Comparison of ENCODE assay signal across 24 cellular contexts in genomic region chr13:90956036-90956435, GRCh38.
"Had no signal": no experiment of that assay in that cellular context is flagged by ENCODE, and none has a peak within 500 bp of the region (broad histone marks: within the 10 kb centered on the region; RNA-seq: fewer than 3 reads in every experiment).

No MANE protein-coding gene starts in this region.

- H3K36me3 ChIP-seq: adrenal gland, breast epithelium, colonic mucosa, esophagus squamous epithelium, gastroesophageal sphincter, heart left ventricle, lower lobe of right lung, prostate gland, upper lobe of left lung had no signal

- H3K4me3 Mint-ChIP-seq: activated naive CD8-positive, alpha-beta T cell; activated T-cell treated with anti-CD3 and anti-CD28 coated beads, Interleukin-2, amount 50 U/mL, for 24 hours; activated T-helper 17 cell treated with anti-CD3 and anti-CD28 coated beads, Interleukin-2, amount 50 U/mL, for 72 hours; naive thymus-derived CD4-positive, alpha-beta T cell; T-helper 1 cell treated with Interleukin-12 subunit alpha and Interleukin-12 subunit beta and Interleukin-4 antibody, amounts not matched to agents 30 μg/mL and 1 μg/mL, for 36 hours; WTC11 had no signal

- H3K27ac Mint-ChIP-seq: activated naive CD8-positive, alpha-beta T cell; activated T-cell treated with anti-CD3 and anti-CD28 coated beads, Interleukin-2, amount 50 U/mL, for 24 hours; activated T-helper 17 cell treated with anti-CD3 and anti-CD28 coated beads, Interleukin-2, amount 50 U/mL, for 72 hours; naive thymus-derived CD4-positive, alpha-beta T cell; T-helper 1 cell treated with Interleukin-12 subunit alpha and Interleukin-12 subunit beta and Interleukin-4 antibody, amounts not matched to agents 30 μg/mL and 1 μg/mL, for 36 hours; WTC11 had no signal

- H3K36me3 Mint-ChIP-seq: activated naive CD8-positive, alpha-beta T cell; naive thymus-derived CD4-positive, alpha-beta T cell; WTC11 had no signal

- ATAC-seq: activated T-helper 17 cell treated with anti-CD3 and anti-CD28 coated beads, Interleukin-2, amount 50 U/mL, for 72 hours; gastroesophageal sphincter; heart left ventricle; left lobe of liver; lower lobe of right lung; naive thymus-derived CD4-positive, alpha-beta T cell; stimulated activated naive CD8-positive, alpha-beta T cell treated with anti-CD3 and anti-CD28 coated beads, Interleukin-15, Interleukin-2, amounts not matched to agents 100 U/mL and 50 U/mL, for 24 hours; WTC11 had no signal

- DNase-seq: activated CD8-positive, alpha-beta memory T cell treated with anti-CD3 and anti-CD28 coated beads for 24 hours; activated CD8-positive, alpha-beta memory T cell treated with anti-CD3 and anti-CD28 coated beads, Interleukin-2, amount 50 U/mL, for 4 hours; activated naive CD4-positive, alpha-beta T cell; activated T-cell treated with anti-CD3 and anti-CD28 coated beads, Interleukin-2, amount 50 U/mL, for 24 hours; adrenal gland; colonic mucosa; esophagus squamous epithelium; heart left ventricle; kidney; lower lobe of right lung; naive thymus-derived CD4-positive, alpha-beta T cell; stimulated activated CD4-positive, alpha-beta T cell treated with anti-CD3 and anti-CD28 coated beads, Interleukin-4, amount 100 ng/mL, for 24 hours; stimulated activated naive CD8-positive, alpha-beta T cell treated with anti-CD3 and anti-CD28 coated beads, Interleukin-15, Interleukin-2, amounts not matched to agents 100 U/mL and 50 U/mL, for 24 hours; T1000; upper lobe of left lung had no signal

- H3K9me3 Mint-ChIP-seq: activated T-cell treated with anti-CD3 and anti-CD28 coated beads, Interleukin-2, amount 50 U/mL, for 24 hours; activated T-helper 17 cell treated with anti-CD3 and anti-CD28 coated beads, Interleukin-2, amount 50 U/mL, for 72 hours; T-helper 1 cell treated with Interleukin-12 subunit alpha and Interleukin-12 subunit beta and Interleukin-4 antibody, amounts not matched to agents 30 μg/mL and 1 μg/mL, for 36 hours; WTC11 had no signal

- H3K27ac ChIP-seq: adrenal gland, breast epithelium, colonic mucosa, esophagus squamous epithelium, gastroesophageal sphincter, heart left ventricle, lower lobe of right lung, prostate gland, upper lobe of left lung had no signal

- H3K9me3 ChIP-seq: adrenal gland, breast epithelium, colonic mucosa, esophagus squamous epithelium, gastroesophageal sphincter, heart left ventricle, lower lobe of right lung, prostate gland, upper lobe of left lung had no signal

- H3K4me1 Mint-ChIP-seq: activated T-helper 17 cell treated with anti-CD3 and anti-CD28 coated beads, Interleukin-2, amount 50 U/mL, for 72 hours; naive thymus-derived CD4-positive, alpha-beta T cell had no signal

- H3K4me1 ChIP-seq: adrenal gland, breast epithelium, colonic mucosa, esophagus squamous epithelium, gastroesophageal sphincter, heart left ventricle, lower lobe of right lung, prostate gland, upper lobe of left lung had no signal

- H3K27me3 ChIP-seq: adrenal gland, breast epithelium, colonic mucosa, esophagus squamous epithelium, gastroesophageal sphincter, heart left ventricle, upper lobe of left lung had no signal

- H3K27me3 Mint-ChIP-seq: activated naive CD8-positive, alpha-beta T cell; activated T-cell treated with anti-CD3 and anti-CD28 coated beads, Interleukin-2, amount 50 U/mL, for 24 hours; activated T-helper 17 cell treated with anti-CD3 and anti-CD28 coated beads, Interleukin-2, amount 50 U/mL, for 72 hours; naive thymus-derived CD4-positive, alpha-beta T cell had no signal

- FAIRE-seq: astrocyte had no signal

- H3K4me3 ChIP-seq: adrenal gland, breast epithelium, colonic mucosa, esophagus squamous epithelium, gastroesophageal sphincter, heart left ventricle, lower lobe of right lung, prostate gland, upper lobe of left lung had no signal
